8 cellular contexts compared by ENCODE assay signal in genomic region chr10:46786518-46787320, GRCh38.
DNase-seq lines count a peak whose midpoint lies in the region; ATAC-seq and TF ChIP-seq lines count a peak whose summit lies in the region.
"Not testable (repeated sequence)": the region's sequence is repeated elsewhere in the genome, so short reads cannot be mapped to it uniquely, and the experiment has no call there.

No MANE protein-coding gene starts in this region.

- 0% methylated on average over 39 to 47 of the region's 62 CpGs for WGBS in esophagus, 2 donors

- H3K27ac ChIP-seq in OCI-LY3 (ENCODE audit: low read length) = not testable (repeated sequence)
- H3K27ac ChIP-seq in esophagus (ENCODE audit: low read depth in 2 of 2, low read length in 1 of 2) = peak overlapping the region; percentile 80 to 90

- peak; percentile 12 for DNase-seq in CMK (ENCODE audit: low read depth)
- DNase-seq in HUDEP-2 (lab: John Stamatoyannopoulos, UW; ENCODE audit: unreplicated experiment in 76 of 76) = peak in 65 of 76 experiments; percentile 4 to 72 (median 50)
- DNase-seq in activated T-cell treated with anti-CD3 and anti-CD28 coated beads, Interleukin-2, amount 50 U/mL, for 1 hour = peak; percentile 62
- peak; percentile 33 to 70 for DNase-seq in mesothelial cell of epicardium (ENCODE audit: low spot score in 2 of 2, unreplicated experiment in 2 of 2)
- DNase-seq in stimulated activated CD4-positive, alpha-beta T cell treated with anti-CD3 and anti-CD28 coated beads, TNF-alpha, amount 100 ng/mL, for 4 hours (ENCODE audit: low read depth in 3 of 3) = peak in 2 of 3 experiments; percentile 22 to 27

- H3K27me3 ChIP-seq in OCI-LY3 (ENCODE audit: low read depth, low read length); esophagus (ENCODE audit: control insufficient read depth in 1 of 2, insufficient read depth in 2 of 2, low read length in 2 of 2): not testable (repeated sequence)

- peak overlapping the region; percentile 80 for H3K4me3 ChIP-seq in OCI-LY3 (ENCODE audit: low read length)
- H3K4me3 ChIP-seq in esophagus (ENCODE audit: low read depth in 1 of 2, low read length in 2 of 2) = peak overlapping the region; percentile 74 to 81

- H3K4me2 ChIP-seq in OCI-LY3 (ENCODE audit: low read length) = peak overlapping the region; percentile 49

- not testable (repeated sequence) for H3K36me3 Mint-ChIP-seq in mesothelial cell of epicardium

- peak; percentile 60 for ATAC-seq in GM21367 (IDR thresholded peaks at IDR 0.05; ENCODE audit: unreplicated experiment)

- peak overlapping the region; percentile 100 for H3K4me3 Mint-ChIP-seq in mesothelial cell of epicardium

- not testable (repeated sequence) for H3K4me1 ChIP-seq in OCI-LY3 (ENCODE audit: low read length); esophagus (ENCODE audit: control insufficient read depth in 2 of 2, insufficient read depth in 2 of 2, low read length in 1 of 2)

- not testable (repeated sequence) for H4K20me1 ChIP-seq in OCI-LY3 (ENCODE audit: insufficient read depth, low read length)

- not testable (repeated sequence) for H3K27me3 Mint-ChIP-seq in mesothelial cell of epicardium (ENCODE audit: low read depth)

- H3K9me3 ChIP-seq in OCI-LY3 (ENCODE audit: insufficient read depth, low read length); esophagus (ENCODE audit: control insufficient read depth in 2 of 2, insufficient read depth in 1 of 2, low read depth in 1 of 2, low read length in 1 of 2): not testable (repeated sequence)

- not testable (repeated sequence) for H3K4me1 Mint-ChIP-seq in mesothelial cell of epicardium

- H2AFZ ChIP-seq in OCI-LY3 (ENCODE audit: low read depth, low read length) = not testable (repeated sequence)

- H3K27ac Mint-ChIP-seq in mesothelial cell of epicardium = peak overlapping the region; percentile 96

- TF ChIP-seq CTCF in OCI-LY3 (IDR thresholded peaks at IDR 0.05; ENCODE audit: low read depth, low read length); mesothelial cell of epicardium (IDR thresholded peaks at IDR 0.05; ENCODE audit: unreplicated experiment): not testable (repeated sequence)

- H3K79me2 ChIP-seq in OCI-LY3 (ENCODE audit: low read length) = not testable (repeated sequence)

- H3K36me3 ChIP-seq in OCI-LY3 (replicated peaks; ENCODE audit: low read depth, low read length); esophagus (ENCODE audit: control insufficient read depth in 2 of 2, insufficient read depth in 2 of 2, low read length in 1 of 2): not testable (repeated sequence)

- H3K9ac ChIP-seq in OCI-LY3 (ENCODE audit: low read length) = peak overlapping the region; percentile 57; the same call in 1 of the 2 replicates

- H3K9me3 Mint-ChIP-seq in mesothelial cell of epicardium = not testable (repeated sequence)

Comparison
In these comparisons a context has a peak if more than half of its experiments do, and no peak if none do; other contexts are left out.
1. DNase-seq: peak in every context shown above with its lines; median percentile 62 in activated T-cell treated with anti-CD3 and anti-CD28 coated beads, Interleukin-2, amount 50 U/mL, for 1 hour; 52 in mesothelial cell of epicardium; 50 in HUDEP-2; 24 in stimulated activated CD4-positive, alpha-beta T cell treated with anti-CD3 and anti-CD28 coated beads, TNF-alpha, amount 100 ng/mL, for 4 hours; 12 in CMK.